7 cellular contexts compared by ENCODE assay signal in the genomic region with DNA sequence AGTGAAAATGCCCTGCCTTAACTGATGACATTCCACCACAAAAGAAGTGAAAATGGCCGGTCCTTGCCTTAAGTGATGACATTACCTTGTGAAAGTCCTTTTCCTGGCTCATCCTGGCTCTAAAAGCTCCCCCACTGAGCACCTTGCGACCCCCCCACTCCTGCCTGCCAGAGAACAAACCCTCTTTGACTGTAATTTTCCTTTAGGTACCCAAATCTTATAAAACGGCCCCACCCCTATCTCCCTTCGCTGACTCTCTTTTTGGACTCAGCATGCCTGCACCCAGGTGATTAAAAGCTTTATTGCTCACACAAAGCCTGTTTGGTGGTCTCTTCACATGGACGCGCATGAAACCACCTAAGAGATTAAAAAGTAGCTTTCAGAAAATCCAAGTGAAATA. TPM values are rescaled to one million over a fixed set of nuclear protein-coding genes. Genes with fewer than 3 reads are reported as not detected.
"Had no signal": no experiment of that assay in that cellular context is flagged by ENCODE, and none has a peak within 500 bp of the region (broad histone marks: within the 10 kb centered on the region; RNA-seq: fewer than 3 reads in every experiment).

No MANE protein-coding gene starts in this region.

RNA-seq across cellular contexts. Expression of a gene that starts 47.2 kb away (rescaled TPM):
- total RNA-seq: LHCN-M2, MCF 10A, NCI-H460, OCI-LY7, RPMI7951, SK-MEL-5, T-cell had no signal
